ENCODE assay signal across 25 cellular contexts in the genomic region with DNA sequence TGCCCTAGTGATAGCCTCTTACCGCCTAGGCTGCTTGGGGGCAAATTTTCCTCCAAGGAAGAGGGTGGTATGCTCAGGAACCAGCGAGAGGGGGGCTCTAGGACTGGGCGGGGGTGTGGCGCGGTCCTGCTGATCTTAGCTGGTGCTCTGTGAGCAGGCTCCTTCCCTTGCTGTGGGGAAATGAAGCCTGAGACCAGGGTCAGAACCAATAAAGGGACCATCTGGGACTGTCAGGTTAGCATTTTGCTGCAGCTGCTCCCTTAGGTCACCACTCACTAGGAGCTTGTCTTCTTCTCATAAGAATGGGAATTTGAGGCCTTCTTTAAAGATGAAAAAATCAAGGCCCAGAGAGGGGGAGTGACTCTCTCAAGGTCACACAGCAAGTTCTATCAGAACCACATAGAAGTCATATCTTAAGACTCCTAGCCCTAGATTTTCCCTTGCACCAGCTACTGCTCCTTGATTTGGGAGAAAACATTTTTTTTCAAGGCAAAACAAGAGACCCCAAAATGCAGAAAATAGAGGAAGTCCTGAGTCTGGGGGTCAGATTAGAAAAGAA. TPM values are rescaled to one million over a fixed set of nuclear protein-coding genes. Genes with fewer than 3 reads are reported as not detected.
DNase-seq lines count a peak whose midpoint lies in the region; ATAC-seq and TF ChIP-seq lines count a peak whose summit lies in the region.
"Had no signal": no experiment of that assay in that cellular context is flagged by ENCODE, and none has a peak within 500 bp of the region (broad histone marks: within the 10 kb centered on the region; RNA-seq: fewer than 3 reads in every experiment).

No MANE protein-coding gene starts in this region.

- H3K4me3 Mint-ChIP-seq in WTC11: peak overlapping the region; percentile 82
- H3K4me3 Mint-ChIP-seq in stimulated activated memory B cell treated with anti-CD40 and anti-IgM and Interleukin-4, amounts not matched to agents 10 μg/mL and 1 μg/mL and 100 μg/mL, for 72 hours: no peak overlapping the region
- H3K4me3 Mint-ChIP-seq: T-helper 2 cell treated with Interferon-gamma antibody and Interleukin-4, amounts not matched to agents 5 μg/mL and 100 μg/mL, for 36 hours had no signal

- H3K4me3 ChIP-seq in H7 (ENCODE audit: insufficient read depth, low read depth, low read length) (peak overlapping the region; percentile 37), iPS DF 6.9 (ENCODE audit: low read length) (peak overlapping the region; percentile 25; the same call in 1 of the 2 replicates)
- H3K4me3 ChIP-seq: adrenal gland, SK-N-MC, testis had no signal

- POLR2A ChIA-PET in WTC11 (lab: Charles Lee): interaction anchor here (0.9 to 1.0 kb wide), 2 partner anchors 53 to 59 kb away, joined by 3 read pairs; no protein-coding TSS in a partner anchor

- CTCF ChIA-PET in WTC11 (lab: Charles Lee): interaction anchor here (0.9 to 10.1 kb wide), 5 partner anchors 54 to 182 kb away, joined by 3 to 117 read pairs (median 4); no protein-coding TSS in a partner anchor

- TF ChIP-seq CTCF in WTC11 (IDR thresholded peaks at IDR 0.05) (no peak), GM20000 (IDR thresholded peaks at IDR 0.05; ENCODE audit: extremely low read depth, missing control alignments) (no peak)

- H3K27ac ChIP-seq in iPS DF 6.9 (ENCODE audit: low read length): no peak overlapping the region
- H3K27ac ChIP-seq: adrenal gland, brain microvascular endothelial cell, SK-N-MC, testis had no signal

- no CpG with 5 or more reads among the region's 5 CpGs for WGBS in iPS DF 6.9 (ENCODE audit: insufficient coverage, insufficient read length)

- no peak overlapping the region for H3K27ac Mint-ChIP-seq in WTC11
- peak overlapping the region; percentile 66 for H3K27ac Mint-ChIP-seq in stimulated activated memory B cell treated with anti-CD40 and anti-IgM and Interleukin-4, amounts not matched to agents 10 μg/mL and 1 μg/mL and 100 μg/mL, for 72 hours
- H3K27ac Mint-ChIP-seq: activated CD4-positive, alpha-beta T cell treated with anti-CD3 and anti-CD28 coated beads, Interleukin-2, amount 10 ng/mL, durations not matched to agents 24 days and 14 days; T-helper 2 cell treated with Interferon-gamma antibody and Interleukin-4, amounts not matched to agents 5 μg/mL and 100 μg/mL, for 36 hours had no signal

- H3K27me3 Mint-ChIP-seq in WTC11 (ENCODE audit: low read depth): peaks cover 100% of the 10 kb centered on the region
- peaks cover 94% of the 10 kb centered on the region for H3K27me3 Mint-ChIP-seq in stimulated activated memory B cell treated with anti-CD40 and anti-IgM and Interleukin-4, amounts not matched to agents 10 μg/mL and 1 μg/mL and 100 μg/mL, for 72 hours

- no peaks in the 10 kb centered on the region for H3K36me3 Mint-ChIP-seq in WTC11
- H3K36me3 Mint-ChIP-seq in stimulated activated memory B cell treated with anti-CD40 and anti-IgM and Interleukin-4, amounts not matched to agents 10 μg/mL and 1 μg/mL and 100 μg/mL, for 72 hours: no peaks in the 10 kb centered on the region

- peaks cover 21% of the 10 kb centered on the region for H3K4me1 ChIP-seq in iPS DF 6.9 (ENCODE audit: control insufficient read depth, insufficient read depth, low read length)

- H3K27me3 ChIP-seq in H7 (ENCODE audit: control insufficient read depth, insufficient read depth, low read length) (peaks cover 100% of the 10 kb centered on the region), iPS DF 6.9 (ENCODE audit: control insufficient read depth, insufficient read depth, low read length) (peaks cover 94% of the 10 kb centered on the region)

- H3K36me3 ChIP-seq in H7 (replicated peaks; ENCODE audit: control insufficient read depth, insufficient read depth, low read length) (no peaks in the 10 kb centered on the region), iPS DF 6.9 (ENCODE audit: control insufficient read depth, insufficient read depth, low read length) (no peaks in the 10 kb centered on the region)
- H3K36me3 ChIP-seq: adrenal gland, brain microvascular endothelial cell had no signal

- no peaks in the 10 kb centered on the region for H3K9me3 Mint-ChIP-seq in WTC11
- H3K9me3 Mint-ChIP-seq in stimulated activated memory B cell treated with anti-CD40 and anti-IgM and Interleukin-4, amounts not matched to agents 10 μg/mL and 1 μg/mL and 100 μg/mL, for 72 hours: no peaks in the 10 kb centered on the region
- H3K9me3 Mint-ChIP-seq: activated CD4-positive, alpha-beta T cell treated with anti-CD3 and anti-CD28 coated beads, Interleukin-2, amount 10 ng/mL, durations not matched to agents 24 days and 14 days; activated T-cell treated with anti-CD3 and anti-CD28 coated beads, Interleukin-2, amount 50 U/mL, for 4 hours; T-helper 2 cell treated with Interferon-gamma antibody and Interleukin-4, amounts not matched to agents 5 μg/mL and 100 μg/mL, for 36 hours had no signal

- ATAC-seq in WTC11 (no peak), HG03159 (IDR thresholded peaks at IDR 0.05; ENCODE audit: unreplicated experiment) (no peak)
- ATAC-seq in stimulated activated memory B cell treated with anti-CD40 and anti-IgM and Interleukin-4, amounts not matched to agents 10 μg/mL and 1 μg/mL and 100 μg/mL, for 72 hours: no peak

- DNase-seq in H7 (no peak), WTC11 (ENCODE audit: low spot score) (no peak), iPS DF 6.9 (ENCODE audit: low read depth, low spot score) (no peak), COLO668 (lab: John Stamatoyannopoulos, UW; ENCODE audit: unreplicated experiment) (no peak), GM20000 (ENCODE audit: low spot score) (no peak)
- DNase-seq: activated CD4-positive, alpha-beta T cell treated with anti-CD3 and anti-CD28 coated beads, Interleukin-2, amount 10 ng/mL, durations not matched to agents 24 days and 14 days; activated naive CD4-positive, alpha-beta T cell treated with Interleukin-2 at 50 U/mL for 16 hours; activated T-cell treated with anti-CD3 and anti-CD28 coated beads, Interleukin-2, amount 50 U/mL, for 4 hours; brain microvascular endothelial cell; effector CD4-positive, alpha-beta T cell; foreskin fibroblast; NCI-H446; NCI-H82; stimulated activated CD4-positive, alpha-beta T cell treated with anti-CD3 and anti-CD28 coated beads, Interleukin-2, amount 100 ng/mL, for 48 hours; stimulated activated naive CD4-positive, alpha-beta T cell treated with Interleukin-2 at 50 U/mL for 16 hours; testis had no signal

- H3K4me1 Mint-ChIP-seq in WTC11: peaks cover 73% of the 10 kb centered on the region
- H3K4me1 Mint-ChIP-seq in stimulated activated memory B cell treated with anti-CD40 and anti-IgM and Interleukin-4, amounts not matched to agents 10 μg/mL and 1 μg/mL and 100 μg/mL, for 72 hours: peaks cover 36% of the 10 kb centered on the region

- no peaks in the 10 kb centered on the region for H3K9me3 ChIP-seq in iPS DF 6.9 (ENCODE audit: control insufficient read depth, insufficient read depth, low read length)
- H3K9me3 ChIP-seq: adrenal gland, testis had no signal

TF ChIP-seq in WTC11, 78 proteins besides CTCF, POLR2A, EP300 and RAD21 (continues in another document):
- TF ChIP-seq, protein P1, sequence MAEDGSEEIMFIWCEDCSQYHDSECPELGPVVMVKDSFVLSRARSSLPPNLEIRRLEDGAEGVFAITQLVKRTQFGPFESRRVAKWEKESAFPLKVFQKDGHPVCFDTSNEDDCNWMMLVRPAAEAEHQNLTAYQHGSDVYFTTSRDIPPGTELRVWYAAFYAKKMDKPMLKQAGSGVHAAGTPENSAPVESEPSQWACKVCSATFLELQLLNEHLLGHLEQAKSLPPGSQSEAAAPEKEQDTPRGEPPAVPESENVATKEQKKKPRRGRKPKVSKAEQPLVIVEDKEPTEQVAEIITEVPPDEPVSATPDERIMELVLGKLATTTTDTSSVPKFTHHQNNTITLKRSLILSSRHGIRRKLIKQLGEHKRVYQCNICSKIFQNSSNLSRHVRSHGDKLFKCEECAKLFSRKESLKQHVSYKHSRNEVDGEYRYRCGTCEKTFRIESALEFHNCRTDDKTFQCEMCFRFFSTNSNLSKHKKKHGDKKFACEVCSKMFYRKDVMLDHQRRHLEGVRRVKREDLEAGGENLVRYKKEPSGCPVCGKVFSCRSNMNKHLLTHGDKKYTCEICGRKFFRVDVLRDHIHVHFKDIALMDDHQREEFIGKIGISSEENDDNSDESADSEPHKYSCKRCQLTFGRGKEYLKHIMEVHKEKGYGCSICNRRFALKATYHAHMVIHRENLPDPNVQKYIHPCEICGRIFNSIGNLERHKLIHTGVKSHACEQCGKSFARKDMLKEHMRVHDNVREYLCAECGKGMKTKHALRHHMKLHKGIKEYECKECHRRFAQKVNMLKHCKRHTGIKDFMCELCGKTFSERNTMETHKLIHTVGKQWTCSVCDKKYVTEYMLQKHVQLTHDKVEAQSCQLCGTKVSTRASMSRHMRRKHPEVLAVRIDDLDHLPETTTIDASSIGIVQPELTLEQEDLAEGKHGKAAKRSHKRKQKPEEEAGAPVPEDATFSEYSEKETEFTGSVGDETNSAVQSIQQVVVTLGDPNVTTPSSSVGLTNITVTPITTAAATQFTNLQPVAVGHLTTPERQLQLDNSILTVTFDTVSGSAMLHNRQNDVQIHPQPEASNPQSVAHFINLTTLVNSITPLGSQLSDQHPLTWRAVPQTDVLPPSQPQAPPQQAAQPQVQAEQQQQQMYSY (CRISPR knock-in tag; IDR thresholded peaks at IDR 0.05): no peak
- TF ChIP-seq, protein P2, sequence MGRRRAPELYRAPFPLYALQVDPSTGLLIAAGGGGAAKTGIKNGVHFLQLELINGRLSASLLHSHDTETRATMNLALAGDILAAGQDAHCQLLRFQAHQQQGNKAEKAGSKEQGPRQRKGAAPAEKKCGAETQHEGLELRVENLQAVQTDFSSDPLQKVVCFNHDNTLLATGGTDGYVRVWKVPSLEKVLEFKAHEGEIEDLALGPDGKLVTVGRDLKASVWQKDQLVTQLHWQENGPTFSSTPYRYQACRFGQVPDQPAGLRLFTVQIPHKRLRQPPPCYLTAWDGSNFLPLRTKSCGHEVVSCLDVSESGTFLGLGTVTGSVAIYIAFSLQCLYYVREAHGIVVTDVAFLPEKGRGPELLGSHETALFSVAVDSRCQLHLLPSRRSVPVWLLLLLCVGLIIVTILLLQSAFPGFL (CRISPR knock-in tag; IDR thresholded peaks at IDR 0.05; ENCODE audit: borderline replicate concordance): no peak
- no peak for TF ChIP-seq ETV6 (CRISPR knock-in tag; IDR thresholded peaks at IDR 0.05)
- TF ChIP-seq, protein P3, sequence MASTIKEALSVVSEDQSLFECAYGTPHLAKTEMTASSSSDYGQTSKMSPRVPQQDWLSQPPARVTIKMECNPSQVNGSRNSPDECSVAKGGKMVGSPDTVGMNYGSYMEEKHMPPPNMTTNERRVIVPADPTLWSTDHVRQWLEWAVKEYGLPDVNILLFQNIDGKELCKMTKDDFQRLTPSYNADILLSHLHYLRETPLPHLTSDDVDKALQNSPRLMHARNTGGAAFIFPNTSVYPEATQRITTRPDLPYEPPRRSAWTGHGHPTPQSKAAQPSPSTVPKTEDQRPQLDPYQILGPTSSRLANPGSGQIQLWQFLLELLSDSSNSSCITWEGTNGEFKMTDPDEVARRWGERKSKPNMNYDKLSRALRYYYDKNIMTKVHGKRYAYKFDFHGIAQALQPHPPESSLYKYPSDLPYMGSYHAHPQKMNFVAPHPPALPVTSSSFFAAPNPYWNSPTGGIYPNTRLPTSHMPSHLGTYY (CRISPR knock-in tag; IDR thresholded peaks at IDR 0.05): no peak

RNA-seq across cellular contexts. Expression of a gene that starts 2.0 kb away (rescaled TPM):
- total RNA-seq in H7 (2014; rRNA removed; shearing (Covaris generic)): 0.14 and 1.4 TPM in 2 replicates
- total RNA-seq in WTC11 (2021): 1.9 to 2.4 TPM (median 2.0 TPM) in 3 replicates
- total RNA-seq: activated CD4-positive, alpha-beta T cell treated with anti-CD3 and anti-CD28 coated beads, Interleukin-2, amount 10 ng/mL, durations not matched to agents 24 days and 14 days; activated T-cell treated with anti-CD3 and anti-CD28 coated beads, Interleukin-2, amount 50 U/mL, for 4 hours; kidney epithelial cell; lung microvascular endothelial cell; MCF 10A; mucosa of gallbladder; testis had no signal

RNA-seq across cellular contexts. Expression of a gene that starts 54.8 kb away (rescaled TPM):
- total RNA-seq in H7 (2014; rRNA removed; shearing (Covaris generic)): 5.8 and 8.4 TPM in 2 replicates
- 24.4 to 28.9 TPM (median 26.9 TPM) in 3 replicates for total RNA-seq in WTC11 (2021)
